In the genomic region with DNA sequence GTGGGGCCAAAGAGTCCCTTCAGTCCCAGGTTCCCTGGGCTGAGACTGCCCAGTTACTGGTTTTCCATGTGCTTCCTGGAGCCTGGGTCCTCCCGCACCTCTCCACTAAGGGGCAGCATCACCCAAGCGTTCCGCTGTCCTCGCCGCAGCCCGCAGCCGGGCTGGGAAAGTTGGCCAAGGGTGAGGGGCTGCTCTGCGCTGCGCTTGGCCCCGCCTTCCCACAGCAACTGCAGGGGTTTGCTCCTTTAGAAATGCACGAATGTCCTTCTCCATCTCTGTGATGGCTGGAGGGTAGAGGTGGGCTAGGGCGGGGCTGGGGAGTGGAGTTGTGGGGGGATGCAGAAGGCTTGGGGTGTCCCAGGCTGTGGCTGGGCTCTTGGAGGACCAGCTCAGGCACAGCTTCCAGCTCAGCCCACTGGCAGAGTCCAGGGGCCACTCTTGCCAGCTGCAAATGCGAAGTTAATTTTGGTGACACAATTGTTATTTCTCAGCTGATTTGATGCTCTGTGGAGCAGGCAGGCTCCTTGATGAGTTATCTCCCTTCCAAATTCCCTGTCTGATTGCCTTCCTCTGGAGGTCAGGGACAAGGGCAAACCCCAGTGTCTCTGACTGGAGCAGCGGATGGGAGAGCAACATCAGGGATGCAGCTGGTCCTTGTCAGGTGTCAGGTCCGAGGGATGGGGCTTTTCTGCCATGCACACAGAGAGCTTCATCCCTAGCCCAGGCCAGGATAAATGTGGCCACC, we compare ENCODE assay signal across 1 cellular context.
TF ChIP-seq lines count a peak whose summit lies in the region.

No MANE protein-coding gene starts in this region.

TF ChIP-seq in HepG2, 621 proteins besides CTCF, POLR2A, EP300 and RAD21 (continued from another document and continues in another):
- TF ChIP-seq ZNF556 (CRISPR knock-in tag; IDR thresholded peaks at IDR 0.05; ENCODE audit: borderline replicate concordance) = no peak; the same call in 1 of the 2 replicates
- TF ChIP-seq, protein P1, sequence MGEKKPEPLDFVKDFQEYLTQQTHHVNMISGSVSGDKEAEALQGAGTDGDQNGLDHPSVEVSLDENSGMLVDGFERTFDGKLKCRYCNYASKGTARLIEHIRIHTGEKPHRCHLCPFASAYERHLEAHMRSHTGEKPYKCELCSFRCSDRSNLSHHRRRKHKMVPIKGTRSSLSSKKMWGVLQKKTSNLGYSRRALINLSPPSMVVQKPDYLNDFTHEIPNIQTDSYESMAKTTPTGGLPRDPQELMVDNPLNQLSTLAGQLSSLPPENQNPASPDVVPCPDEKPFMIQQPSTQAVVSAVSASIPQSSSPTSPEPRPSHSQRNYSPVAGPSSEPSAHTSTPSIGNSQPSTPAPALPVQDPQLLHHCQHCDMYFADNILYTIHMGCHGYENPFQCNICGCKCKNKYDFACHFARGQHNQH (CRISPR knock-in tag; IDR thresholded peaks at IDR 0.05) = peak; percentile 88; the same call in 1 of the 2 replicates
- TF ChIP-seq EHMT2 (IDR thresholded peaks at IDR 0.05; ENCODE audit: borderline replicate concordance, low read depth, low read length) = no peak
- TF ChIP-seq GLMP (CRISPR knock-in tag; IDR thresholded peaks at IDR 0.05; ENCODE audit: borderline replicate concordance) = no peak
- TF ChIP-seq ZNF143 (CRISPR knock-in tag; IDR thresholded peaks at IDR 0.05) = no peak
- TF ChIP-seq JDP2 (CRISPR knock-in tag; IDR thresholded peaks at IDR 0.05; ENCODE audit: borderline replicate concordance) = no peak
- TF ChIP-seq MAZ (IDR thresholded peaks at IDR 0.05; ENCODE audit: borderline replicate concordance, low read depth, low read length) = peak; percentile 72; the same call in 1 of the 2 replicates
- peak; percentile 90 for TF ChIP-seq MAZ (CRISPR knock-in tag; IDR thresholded peaks at IDR 0.05; ENCODE audit: low read depth)
- TF ChIP-seq ZNF761 (CRISPR knock-in tag; conservative IDR thresholded peaks at IDR 0.05) = 0 out of 2 replicates have a peak, but pooled peaks have one; percentile 51
- no peak for TF ChIP-seq ZFY (CRISPR knock-in tag; IDR thresholded peaks at IDR 0.05)
- TF ChIP-seq SNAPC2 (CRISPR knock-in tag; IDR thresholded peaks at IDR 0.05) = no peak
- no peak for TF ChIP-seq SUZ12 (IDR thresholded peaks at IDR 0.05; ENCODE audit: low read depth, low read length)
- no peak; the same call in 1 of the 2 replicates for TF ChIP-seq ZMAT3 (CRISPR knock-in tag; conservative IDR thresholded peaks at IDR 0.05)
- TF ChIP-seq, protein P2, sequence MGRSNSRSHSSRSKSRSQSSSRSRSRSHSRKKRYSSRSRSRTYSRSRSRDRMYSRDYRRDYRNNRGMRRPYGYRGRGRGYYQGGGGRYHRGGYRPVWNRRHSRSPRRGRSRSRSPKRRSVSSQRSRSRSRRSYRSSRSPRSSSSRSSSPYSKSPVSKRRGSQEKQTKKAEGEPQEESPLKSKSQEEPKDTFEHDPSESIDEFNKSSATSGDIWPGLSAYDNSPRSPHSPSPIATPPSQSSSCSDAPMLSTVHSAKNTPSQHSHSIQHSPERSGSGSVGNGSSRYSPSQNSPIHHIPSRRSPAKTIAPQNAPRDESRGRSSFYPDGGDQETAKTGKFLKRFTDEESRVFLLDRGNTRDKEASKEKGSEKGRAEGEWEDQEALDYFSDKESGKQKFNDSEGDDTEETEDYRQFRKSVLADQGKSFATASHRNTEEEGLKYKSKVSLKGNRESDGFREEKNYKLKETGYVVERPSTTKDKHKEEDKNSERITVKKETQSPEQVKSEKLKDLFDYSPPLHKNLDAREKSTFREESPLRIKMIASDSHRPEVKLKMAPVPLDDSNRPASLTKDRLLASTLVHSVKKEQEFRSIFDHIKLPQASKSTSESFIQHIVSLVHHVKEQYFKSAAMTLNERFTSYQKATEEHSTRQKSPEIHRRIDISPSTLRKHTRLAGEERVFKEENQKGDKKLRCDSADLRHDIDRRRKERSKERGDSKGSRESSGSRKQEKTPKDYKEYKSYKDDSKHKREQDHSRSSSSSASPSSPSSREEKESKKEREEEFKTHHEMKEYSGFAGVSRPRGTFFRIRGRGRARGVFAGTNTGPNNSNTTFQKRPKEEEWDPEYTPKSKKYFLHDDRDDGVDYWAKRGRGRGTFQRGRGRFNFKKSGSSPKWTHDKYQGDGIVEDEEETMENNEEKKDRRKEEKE (IDR thresholded peaks at IDR 0.05) = no peak
- no peak for TF ChIP-seq MBNL3 (CRISPR knock-in tag; conservative IDR thresholded peaks at IDR 0.05)
- peak; percentile 98 for TF ChIP-seq CAMTA2 (CRISPR knock-in tag; IDR thresholded peaks at IDR 0.05; ENCODE audit: borderline replicate concordance)
- peak; percentile 25 for TF ChIP-seq SRSF1 (optimal IDR thresholded peaks at IDR 0.05; ENCODE audit: low read depth, low read length)
- TF ChIP-seq PTBP1 (IDR thresholded peaks at IDR 0.05; ENCODE audit: low read depth, low read length, poor library complexity, severe bottlenecking) = peak; percentile 48
- TF ChIP-seq, protein P3, sequence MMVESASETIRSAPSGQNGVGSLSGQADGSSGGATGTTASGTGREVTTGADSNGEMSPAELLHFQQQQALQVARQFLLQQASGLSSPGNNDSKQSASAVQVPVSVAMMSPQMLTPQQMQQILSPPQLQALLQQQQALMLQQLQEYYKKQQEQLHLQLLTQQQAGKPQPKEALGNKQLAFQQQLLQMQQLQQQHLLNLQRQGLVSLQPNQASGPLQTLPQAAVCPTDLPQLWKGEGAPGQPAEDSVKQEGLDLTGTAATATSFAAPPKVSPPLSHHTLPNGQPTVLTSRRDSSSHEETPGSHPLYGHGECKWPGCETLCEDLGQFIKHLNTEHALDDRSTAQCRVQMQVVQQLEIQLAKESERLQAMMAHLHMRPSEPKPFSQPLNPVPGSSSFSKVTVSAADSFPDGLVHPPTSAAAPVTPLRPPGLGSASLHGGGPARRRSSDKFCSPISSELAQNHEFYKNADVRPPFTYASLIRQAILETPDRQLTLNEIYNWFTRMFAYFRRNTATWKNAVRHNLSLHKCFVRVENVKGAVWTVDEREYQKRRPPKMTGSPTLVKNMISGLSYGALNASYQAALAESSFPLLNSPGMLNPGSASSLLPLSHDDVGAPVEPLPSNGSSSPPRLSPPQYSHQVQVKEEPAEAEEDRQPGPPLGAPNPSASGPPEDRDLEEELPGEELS (CRISPR knock-in tag; IDR thresholded peaks at IDR 0.05) = peak; percentile 79
- TF ChIP-seq ZNF878 (CRISPR knock-in tag; IDR thresholded peaks at IDR 0.05) = no peak
- TF ChIP-seq ONECUT2 (CRISPR knock-in tag; IDR thresholded peaks at IDR 0.05) = no peak
- no peak; the same call in 1 of the 2 replicates for TF ChIP-seq ZNF746 (CRISPR knock-in tag; IDR thresholded peaks at IDR 0.05)
- TF ChIP-seq ZNF572 (CRISPR knock-in tag; IDR thresholded peaks at IDR 0.05) = no peak
- 0 out of 2 replicates have a peak, but pooled peaks have one; percentile 67 for TF ChIP-seq ZNF343 (CRISPR knock-in tag; IDR thresholded peaks at IDR 0.05)
- no peak for TF ChIP-seq TBX3 (IDR thresholded peaks at IDR 0.05; ENCODE audit: borderline replicate concordance)
- no peak for TF ChIP-seq ZNF75D (CRISPR knock-in tag; IDR thresholded peaks at IDR 0.05; ENCODE audit: borderline replicate concordance)
- peak; percentile 75 for TF ChIP-seq ELF1 (CRISPR knock-in tag; IDR thresholded peaks at IDR 0.05)
- TF ChIP-seq, protein P4, sequence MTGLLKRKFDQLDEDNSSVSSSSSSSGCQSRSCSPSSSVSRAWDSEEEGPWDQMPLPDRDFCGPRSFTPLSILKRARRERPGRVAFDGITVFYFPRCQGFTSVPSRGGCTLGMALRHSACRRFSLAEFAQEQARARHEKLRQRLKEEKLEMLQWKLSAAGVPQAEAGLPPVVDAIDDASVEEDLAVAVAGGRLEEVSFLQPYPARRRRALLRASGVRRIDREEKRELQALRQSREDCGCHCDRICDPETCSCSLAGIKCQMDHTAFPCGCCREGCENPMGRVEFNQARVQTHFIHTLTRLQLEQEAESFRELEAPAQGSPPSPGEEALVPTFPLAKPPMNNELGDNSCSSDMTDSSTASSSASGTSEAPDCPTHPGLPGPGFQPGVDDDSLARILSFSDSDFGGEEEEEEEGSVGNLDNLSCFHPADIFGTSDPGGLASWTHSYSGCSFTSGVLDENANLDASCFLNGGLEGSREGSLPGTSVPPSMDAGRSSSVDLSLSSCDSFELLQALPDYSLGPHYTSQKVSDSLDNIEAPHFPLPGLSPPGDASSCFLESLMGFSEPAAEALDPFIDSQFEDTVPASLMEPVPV (CRISPR knock-in tag; IDR thresholded peaks at IDR 0.05) = no peak
- TF ChIP-seq KDM3A (CRISPR knock-in tag; IDR thresholded peaks at IDR 0.05; ENCODE audit: low read depth) = peak; percentile 88; the same call in 1 of the 2 replicates
- no peak for TF ChIP-seq SOX6 (IDR thresholded peaks at IDR 0.05)
- TF ChIP-seq SOX6 (CRISPR knock-in tag; IDR thresholded peaks at IDR 0.05) = peak; percentile 69
- TF ChIP-seq CEBPB (IDR thresholded peaks at IDR 0.05; ENCODE audit: borderline replicate concordance, low read depth, low read length) = no peak
- TF ChIP-seq, protein P5, sequence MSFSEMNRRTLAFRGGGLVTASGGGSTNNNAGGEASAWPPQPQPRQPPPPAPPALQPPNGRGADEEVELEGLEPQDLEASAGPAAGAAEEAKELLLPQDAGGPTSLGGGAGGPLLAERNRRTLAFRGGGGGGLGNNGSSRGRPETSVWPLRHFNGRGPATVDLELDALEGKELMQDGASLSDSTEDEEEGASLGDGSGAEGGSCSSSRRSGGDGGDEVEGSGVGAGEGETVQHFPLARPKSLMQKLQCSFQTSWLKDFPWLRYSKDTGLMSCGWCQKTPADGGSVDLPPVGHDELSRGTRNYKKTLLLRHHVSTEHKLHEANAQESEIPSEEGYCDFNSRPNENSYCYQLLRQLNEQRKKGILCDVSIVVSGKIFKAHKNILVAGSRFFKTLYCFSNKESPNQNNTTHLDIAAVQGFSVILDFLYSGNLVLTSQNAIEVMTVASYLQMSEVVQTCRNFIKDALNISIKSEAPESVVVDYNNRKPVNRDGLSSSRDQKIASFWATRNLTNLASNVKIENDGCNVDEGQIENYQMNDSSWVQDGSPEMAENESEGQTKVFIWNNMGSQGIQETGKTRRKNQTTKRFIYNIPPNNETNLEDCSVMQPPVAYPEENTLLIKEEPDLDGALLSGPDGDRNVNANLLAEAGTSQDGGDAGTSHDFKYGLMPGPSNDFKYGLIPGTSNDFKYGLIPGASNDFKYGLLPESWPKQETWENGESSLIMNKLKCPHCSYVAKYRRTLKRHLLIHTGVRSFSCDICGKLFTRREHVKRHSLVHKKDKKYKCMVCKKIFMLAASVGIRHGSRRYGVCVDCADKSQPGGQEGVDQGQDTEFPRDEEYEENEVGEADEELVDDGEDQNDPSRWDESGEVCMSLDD (CRISPR knock-in tag; IDR thresholded peaks at IDR 0.05; ENCODE audit: borderline replicate concordance) = no peak
- no peak for TF ChIP-seq NFKBIZ (CRISPR knock-in tag; IDR thresholded peaks at IDR 0.05)
- TF ChIP-seq PBX2 (CRISPR knock-in tag; IDR thresholded peaks at IDR 0.05) = no peak
- no peak for TF ChIP-seq RFX5 (IDR thresholded peaks at IDR 0.05; ENCODE audit: low read depth, low read length)
- TF ChIP-seq TGIF2 (CRISPR knock-in tag; IDR thresholded peaks at IDR 0.05) = 0 out of 2 replicates have a peak, but pooled peaks have one; percentile 61
- TF ChIP-seq, protein P6, sequence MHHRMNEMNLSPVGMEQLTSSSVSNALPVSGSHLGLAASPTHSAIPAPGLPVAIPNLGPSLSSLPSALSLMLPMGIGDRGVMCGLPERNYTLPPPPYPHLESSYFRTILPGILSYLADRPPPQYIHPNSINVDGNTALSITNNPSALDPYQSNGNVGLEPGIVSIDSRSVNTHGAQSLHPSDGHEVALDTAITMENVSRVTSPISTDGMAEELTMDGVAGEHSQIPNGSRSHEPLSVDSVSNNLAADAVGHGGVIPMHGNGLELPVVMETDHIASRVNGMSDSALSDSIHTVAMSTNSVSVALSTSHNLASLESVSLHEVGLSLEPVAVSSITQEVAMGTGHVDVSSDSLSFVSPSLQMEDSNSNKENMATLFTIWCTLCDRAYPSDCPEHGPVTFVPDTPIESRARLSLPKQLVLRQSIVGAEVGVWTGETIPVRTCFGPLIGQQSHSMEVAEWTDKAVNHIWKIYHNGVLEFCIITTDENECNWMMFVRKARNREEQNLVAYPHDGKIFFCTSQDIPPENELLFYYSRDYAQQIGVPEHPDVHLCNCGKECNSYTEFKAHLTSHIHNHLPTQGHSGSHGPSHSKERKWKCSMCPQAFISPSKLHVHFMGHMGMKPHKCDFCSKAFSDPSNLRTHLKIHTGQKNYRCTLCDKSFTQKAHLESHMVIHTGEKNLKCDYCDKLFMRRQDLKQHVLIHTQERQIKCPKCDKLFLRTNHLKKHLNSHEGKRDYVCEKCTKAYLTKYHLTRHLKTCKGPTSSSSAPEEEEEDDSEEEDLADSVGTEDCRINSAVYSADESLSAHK (CRISPR knock-in tag; IDR thresholded peaks at IDR 0.05; ENCODE audit: borderline replicate concordance) = no peak
- no peak for TF ChIP-seq ZNF737 (CRISPR knock-in tag; IDR thresholded peaks at IDR 0.05; ENCODE audit: borderline replicate concordance)
- no peak for TF ChIP-seq NFRKB (IDR thresholded peaks at IDR 0.05)
- TF ChIP-seq XBP1 (CRISPR knock-in tag; IDR thresholded peaks at IDR 0.05) = no peak
- TF ChIP-seq ZNF235 (CRISPR knock-in tag; IDR thresholded peaks at IDR 0.05; ENCODE audit: borderline replicate concordance) = peak; percentile 93; the same call in 1 of the 2 replicates
- peak; percentile 87 for TF ChIP-seq HOXA5 (CRISPR knock-in tag; IDR thresholded peaks at IDR 0.05)
